In the genomic region with DNA sequence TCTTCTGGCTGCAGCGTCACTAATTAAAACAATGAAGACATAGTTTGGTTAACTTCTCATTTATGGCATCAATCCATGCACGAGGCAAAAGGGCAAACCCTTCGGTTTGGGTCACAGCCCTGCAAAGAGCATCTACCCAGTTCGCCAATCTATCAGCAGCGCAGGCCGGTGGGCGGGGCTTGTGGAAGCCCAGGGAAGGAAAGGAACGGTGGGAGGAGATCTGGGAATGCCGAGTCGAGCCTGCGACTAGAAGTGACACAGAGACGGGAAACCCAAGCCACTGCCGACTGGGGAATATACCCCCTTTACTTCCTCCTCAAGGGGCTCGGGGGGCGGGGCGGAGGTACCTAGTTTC, we compare ENCODE assay signal across 8 cellular contexts. TPM values are rescaled to one million over a fixed set of nuclear protein-coding genes. Genes with fewer than 3 reads are reported as not detected.
A peak's percentile ranks its signal among the peaks of the same experiment; 100 is the strongest.
DNase-seq lines count a peak whose midpoint lies in the region; ATAC-seq, FAIRE-seq and TF ChIP-seq lines count a peak whose summit lies in the region.

No MANE protein-coding gene starts in this region.

- H3K36me3 ChIP-seq in keratinocyte (ENCODE audit: control insufficient read depth in 2 of 2, extremely low read depth in 1 of 2, insufficient read depth in 2 of 2, low read length in 2 of 2), result no peaks in the 10 kb centered on the region

- dilution Hi-C loops in keratinocyte (cut with MboI; ENCODE audit: extremely low pct_ligation_motif_present, low sequenced_read_pairs), result no loop called here

- H3K27me3 ChIP-seq in keratinocyte (ENCODE audit: control insufficient read depth, extremely low read depth, insufficient read depth, low read length), result no peaks in the 10 kb centered on the region

- no peaks in the 10 kb centered on the region for H3K9me3 Mint-ChIP-seq in T-helper 2 cell treated with Interferon-gamma antibody and Interleukin-4, amounts not matched to agents 5 μg/mL and 100 μg/mL, for 36 hours
- no peaks in the 10 kb centered on the region for H3K9me3 Mint-ChIP-seq in central memory CD8-positive, alpha-beta T cell

- FAIRE-seq in keratinocyte (lab: Jason Lieb, UNC), result peak; percentile 57

- H3K9me3 ChIP-seq in keratinocyte (ENCODE audit: control insufficient read depth, low read depth, low read length), result no peaks in the 10 kb centered on the region

- peaks cover 11% of the 10 kb centered on the region for H3K79me2 ChIP-seq in keratinocyte (ENCODE audit: control insufficient read depth, insufficient read depth, low read length)

- no peaks in the 10 kb centered on the region for H3K9me1 ChIP-seq in keratinocyte (ENCODE audit: control insufficient read depth, extremely low read depth, insufficient read depth, low read length)

- peak overlapping the region; percentile 63 to 96 (median 85) for H3K4me3 ChIP-seq in keratinocyte (ENCODE audit: control insufficient read depth in 2 of 3, extremely low read depth in 1 of 3, insufficient read depth in 2 of 3, low read depth in 1 of 3, low read length in 3 of 3)

- H3K4me1 Mint-ChIP-seq in T-helper 2 cell treated with Interferon-gamma antibody and Interleukin-4, amounts not matched to agents 5 μg/mL and 100 μg/mL, for 36 hours (ENCODE audit: low read depth), result peaks cover 28% of the 10 kb centered on the region
- H3K4me1 Mint-ChIP-seq in central memory CD8-positive, alpha-beta T cell, result peaks cover 39% of the 10 kb centered on the region

- H2AFZ ChIP-seq in keratinocyte (ENCODE audit: control insufficient read depth, low read length), result peak overlapping the region; percentile 99

- ATAC-seq in HG02852 (IDR thresholded peaks at IDR 0.05; ENCODE audit: unreplicated experiment), result peak; percentile 27
- ATAC-seq in central memory CD8-positive, alpha-beta T cell (replicated peaks; ENCODE audit: extremely low read depth, poor library complexity, severe bottlenecking), result peak; percentile 20

- no peaks in the 10 kb centered on the region for H4K20me1 ChIP-seq in keratinocyte (ENCODE audit: control insufficient read depth, extremely low read depth, insufficient read depth, low read length)

- peaks cover 10% of the 10 kb centered on the region for H3K27me3 Mint-ChIP-seq in T-helper 2 cell treated with Interferon-gamma antibody and Interleukin-4, amounts not matched to agents 5 μg/mL and 100 μg/mL, for 36 hours (ENCODE audit: low read depth)
- peaks cover 17% of the 10 kb centered on the region for H3K27me3 Mint-ChIP-seq in central memory CD8-positive, alpha-beta T cell

- TF ChIP-seq CTCF in keratinocyte (optimal IDR thresholded peaks at IDR 0.05 in 1 of 3, IDR thresholded peaks at IDR 0.05 in 1 of 3, conservative IDR thresholded peaks at IDR 0.05 in 1 of 3; ENCODE audit: extremely low read depth in 1 of 3, insufficient read depth in 2 of 3, low read length in 3 of 3), result no peak

- H3K36me3 Mint-ChIP-seq in T-helper 2 cell treated with Interferon-gamma antibody and Interleukin-4, amounts not matched to agents 5 μg/mL and 100 μg/mL, for 36 hours (ENCODE audit: low read depth), result no peaks in the 10 kb centered on the region
- H3K36me3 Mint-ChIP-seq in central memory CD8-positive, alpha-beta T cell (ENCODE audit: insufficient read depth), result peaks cover 20% of the 10 kb centered on the region

- peak overlapping the region; percentile 95 for H3K4me3 Mint-ChIP-seq in T-helper 2 cell treated with Interferon-gamma antibody and Interleukin-4, amounts not matched to agents 5 μg/mL and 100 μg/mL, for 36 hours
- H3K4me3 Mint-ChIP-seq in central memory CD8-positive, alpha-beta T cell, result peak overlapping the region; percentile 88

- peak overlapping the region; percentile 99 for H3K27ac Mint-ChIP-seq in T-helper 2 cell treated with Interferon-gamma antibody and Interleukin-4, amounts not matched to agents 5 μg/mL and 100 μg/mL, for 36 hours
- peak overlapping the region; percentile 95 for H3K27ac Mint-ChIP-seq in central memory CD8-positive, alpha-beta T cell (ENCODE audit: low read depth)

- peaks cover 16% of the 10 kb centered on the region for H3K4me1 ChIP-seq in keratinocyte (ENCODE audit: control insufficient read depth, extremely low read depth, insufficient read depth, low read length)

- peak; percentile 21 for DNase-seq in SKM-1 treated with dmso at 0.1 percent for 144 hours (lab: John Stamatoyannopoulos, UW; ENCODE audit: unreplicated experiment)
- DNase-seq in SKM-1 (lab: John Stamatoyannopoulos, UW; ENCODE audit: unreplicated experiment), result no peak
- peak; percentile 68 for DNase-seq in NCI-H1694 (lab: John Stamatoyannopoulos, UW)
- peak; percentile 39 for DNase-seq in T-helper 2 cell treated with Interferon-gamma antibody and Interleukin-4, amounts not matched to agents 5 μg/mL and 100 μg/mL, for 36 hours (ENCODE audit: low spot score)
- DNase-seq in central memory CD8-positive, alpha-beta T cell (ENCODE audit: low spot score in 2 of 2), result peak in 1 of 2 donors; percentile 21
- peak; percentile 30 for DNase-seq in keratinocyte (ENCODE audit: low read depth, low spot score)
- DNase-seq in stimulated activated CD4-positive, alpha-beta T cell treated with anti-CD3 and anti-CD28 coated beads, Interleukin-12 subunit alpha, Interleukin-12 subunit beta, amount 100 ng/mL, for 24 hours (ENCODE audit: low read depth in 2 of 2), result peak; percentile 40 to 58

- peak overlapping the region; percentile 99 for H3K9ac ChIP-seq in keratinocyte (ENCODE audit: control insufficient read depth, extremely low read depth, insufficient read depth, low read length)

- peak overlapping the region; percentile 96 for H3K27ac ChIP-seq in keratinocyte (ENCODE audit: control insufficient read depth, insufficient read depth, low read length)

- H3K4me2 ChIP-seq in keratinocyte (ENCODE audit: control insufficient read depth, extremely low read depth, insufficient read depth, low read depth, low read length), result peak overlapping the region; percentile 98

RNA-seq across cellular contexts. Expression of a gene that starts 0.5 kb away (rescaled TPM):
- 5.2 to 6.2 TPM (median 5.7 TPM) in 3 replicates for polyA plus RNA-seq in keratinocyte
- polyA plus RNA-seq in keratinocyte (2011; ENCODE audit: low read depth), result 2.0 TPM
- polyA plus RNA-seq in keratinocyte (2011; cell fraction: cytosol; rRNA removed), result 4.0 and 5.7 TPM in 2 replicates
- 8.1 and 8.5 TPM in 2 replicates for polyA plus RNA-seq in keratinocyte (2011; cell fraction: nucleus; rRNA removed)
- polyA plus RNA-seq in keratinocyte (2012; ENCODE audit: low replicate concordance), result 4.5 and 6.5 TPM in 2 replicates
- 5.8 to 8.8 TPM (median 6.4 TPM) in 3 replicates for polyA minus RNA-seq in keratinocyte
- polyA minus RNA-seq in keratinocyte (2011; cell fraction: cytosol; rRNA and poly(A)+ RNA removed), result 9.4 TPM
- polyA minus RNA-seq in keratinocyte (2011; cell fraction: nucleus; rRNA and poly(A)+ RNA removed), result 6.0 and 8.9 TPM in 2 replicates
